8 cellular contexts compared by ENCODE assay signal in the genomic region with DNA sequence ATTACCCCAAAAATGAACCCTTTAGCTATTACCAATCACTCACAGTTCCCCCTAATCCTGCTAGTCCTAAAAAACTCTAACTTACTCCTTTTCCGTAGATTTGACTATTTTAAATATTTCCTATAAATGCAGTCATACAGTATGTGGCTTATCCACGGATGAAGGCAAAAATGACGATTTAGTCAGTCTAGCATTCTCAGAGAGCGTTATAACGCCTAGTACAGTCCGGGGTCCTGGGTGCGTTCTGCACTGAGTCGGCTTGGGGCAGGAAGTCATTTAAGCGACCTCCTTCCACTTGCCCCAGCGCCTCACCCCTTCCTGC. TPM values are rescaled to one million over a fixed set of nuclear protein-coding genes. Genes with fewer than 3 reads are reported as not detected.
DNase-seq lines count a peak whose midpoint lies in the region; ATAC-seq and TF ChIP-seq lines count a peak whose summit lies in the region.

No MANE protein-coding gene starts in this region.

- H3K27ac Mint-ChIP-seq in natural killer cell treated with Interleukin-12 subunit alpha and Interleukin-12 subunit beta and Interleukin-15 and Interleukin-18, amount 100 ng/mL, for 72 hours: peak overlapping the region; percentile 87 to 92

- peak overlapping the region; percentile 85 to 98 for H3K4me3 ChIP-seq in cardiac fibroblast (replicated peaks in 1 of 2; ENCODE audit: low read depth in 2 of 2, low read length in 2 of 2)

- peaks cover 28% of the 10 kb centered on the region for H3K36me3 Mint-ChIP-seq in natural killer cell treated with Interleukin-12 subunit alpha and Interleukin-12 subunit beta and Interleukin-15 and Interleukin-18, amount 100 ng/mL, for 72 hours

- H3K4me1 Mint-ChIP-seq in natural killer cell treated with Interleukin-12 subunit alpha and Interleukin-12 subunit beta and Interleukin-15 and Interleukin-18, amount 100 ng/mL, for 72 hours (ENCODE audit: low read depth in 2 of 2): peaks cover 24 to 26% of the 10 kb centered on the region in 2 donors

- TF ChIP-seq POLR2A in GM18526 (IDR thresholded peaks at IDR 0.05; ENCODE audit: extremely low read depth, insufficient read length): peak; percentile 77

- no peaks in the 10 kb centered on the region for H3K27me3 Mint-ChIP-seq in natural killer cell treated with Interleukin-12 subunit alpha and Interleukin-12 subunit beta and Interleukin-15 and Interleukin-18, amount 100 ng/mL, for 72 hours

- H3K9me3 Mint-ChIP-seq in natural killer cell treated with Interleukin-12 subunit alpha and Interleukin-12 subunit beta and Interleukin-15 and Interleukin-18, amount 100 ng/mL, for 72 hours: peaks cover 5% of the 10 kb centered on the region

- DNase-seq in cardiac fibroblast (ENCODE audit: low read depth in 2 of 2) (no peak), NCI-H2196 treated with DMSO at 0.1 percent for 48 hours (lab: John Stamatoyannopoulos, UW; ENCODE audit: unreplicated experiment) (no peak)
- DNase-seq in natural killer cell treated with Interleukin-12 subunit alpha and Interleukin-12 subunit beta and Interleukin-15 and Interleukin-18, amount 100 ng/mL, for 72 hours (ENCODE audit: low spot score): no peak
- no peak for DNase-seq in effector CD8-positive, alpha-beta T cell (lab: John Stamatoyannopoulos, UW)

- no peak for TF ChIP-seq CTCF in cardiac fibroblast (IDR thresholded peaks at IDR 0.05; ENCODE audit: low read depth, low read length)

- peak overlapping the region; percentile 98 for H3K4me3 Mint-ChIP-seq in natural killer cell treated with Interleukin-12 subunit alpha and Interleukin-12 subunit beta and Interleukin-15 and Interleukin-18, amount 100 ng/mL, for 72 hours

- ATAC-seq in HG03460 (IDR thresholded peaks at IDR 0.05; ENCODE audit: unreplicated experiment): peak; percentile 87
- ATAC-seq in natural killer cell treated with Interleukin-12 subunit alpha and Interleukin-12 subunit beta and Interleukin-15 and Interleukin-18, amount 100 ng/mL, for 72 hours: peak in 1 of 2 donors; percentile 93
- no peak for ATAC-seq in GM21526 (IDR thresholded peaks at IDR 0.05; ENCODE audit: low FRiP score, unreplicated experiment)
- no peak for ATAC-seq in GM21360 (IDR thresholded peaks at IDR 0.05; ENCODE audit: unreplicated experiment)

RNA-seq across cellular contexts. Expression of a gene that starts 0.5 kb away (rescaled TPM):
- 10 to 100 TPM; 12.1 to 13.4 TPM for total RNA-seq in natural killer cell treated with Interleukin-12 subunit alpha and Interleukin-12 subunit beta and Interleukin-15 and Interleukin-18, amount 100 ng/mL, for 72 hours

RNA-seq across cellular contexts. Expression of a gene that starts 7.2 kb away (rescaled TPM):
- total RNA-seq in natural killer cell treated with Interleukin-12 subunit alpha and Interleukin-12 subunit beta and Interleukin-15 and Interleukin-18, amount 100 ng/mL, for 72 hours: 10 to 100 TPM in 1 of 2 donors, 1 to 10 TPM in 1; 5.8 to 17.4 TPM

RNA-seq across cellular contexts. Expression of a gene that starts 45.0 kb away (rescaled TPM):
- total RNA-seq in natural killer cell treated with Interleukin-12 subunit alpha and Interleukin-12 subunit beta and Interleukin-15 and Interleukin-18, amount 100 ng/mL, for 72 hours: 10 to 100 TPM in 1 of 2 donors, 1 to 10 TPM in 1; 8.1 to 13.3 TPM
